Comparison of ENCODE assay signal across 17 cellular contexts in the genomic region with DNA sequence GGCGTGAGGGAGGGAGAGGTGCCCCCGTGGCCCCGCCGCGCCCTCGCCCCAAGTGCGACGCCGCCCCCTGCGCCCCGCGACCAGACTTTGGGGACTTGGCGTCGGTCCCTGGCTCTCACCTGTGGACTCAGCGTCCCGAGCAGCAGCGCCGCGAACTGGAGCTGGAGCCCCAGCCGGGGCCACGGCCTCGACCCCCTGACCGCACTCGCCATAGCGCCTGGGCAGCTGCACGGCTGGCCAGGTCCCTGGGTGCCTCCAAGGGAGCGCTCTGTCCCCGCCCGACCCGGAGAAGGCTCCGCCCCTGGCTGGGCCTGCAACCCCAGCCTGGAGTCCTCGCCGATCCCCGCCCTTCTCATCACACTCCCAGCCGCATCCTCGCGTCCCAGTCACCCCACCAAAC. TPM values are rescaled to one million over a fixed set of nuclear protein-coding genes. Genes with fewer than 3 reads are reported as not detected.
DNase-seq lines count a peak whose midpoint lies in the region; ATAC-seq and TF ChIP-seq lines count a peak whose summit lies in the region.
"Had no signal": no experiment of that assay in that cellular context is flagged by ENCODE, and none has a peak within 500 bp of the region (broad histone marks: within the 10 kb centered on the region; RNA-seq: fewer than 3 reads in every experiment).

Gene ERN2 (minus strand): TSS at position 247 of the 400 bp plus-strand sequence. CDS start 35 bp downstream, at position 212.

- H3K36me3 ChIP-seq in HUES48 (ENCODE audit: control insufficient read depth, insufficient read depth, low read length) (no peaks in the 10 kb centered on the region), mucosa of descending colon (ENCODE audit: low read depth) (no peaks in the 10 kb centered on the region), upper lobe of right lung (no peaks in the 10 kb centered on the region)
- H3K36me3 ChIP-seq: BE2C, heart left ventricle, left lung had no signal

- H3K4me1 ChIP-seq in HUES48 (ENCODE audit: control insufficient read depth, insufficient read depth, low read length) = no peaks in the 10 kb centered on the region
- no peaks in the 10 kb centered on the region for H3K4me1 ChIP-seq in mucosa of descending colon (ENCODE audit: low read depth)
- H3K4me1 ChIP-seq in upper lobe of right lung = no peaks in the 10 kb centered on the region
- H3K4me1 ChIP-seq: BE2C, left lung had no signal

- intact Hi-C loops in mucosa of descending colon (cut with DNase I, micrococcal nuclease) (no loop called here), upper lobe of right lung (cut with DNase I) (no loop called here)

- H3K9me3 ChIP-seq in HUES48 (ENCODE audit: control insufficient read depth, insufficient read depth, low read length) (no peaks in the 10 kb centered on the region), mucosa of descending colon (no peaks in the 10 kb centered on the region), upper lobe of right lung (no peaks in the 10 kb centered on the region)
- H3K9me3 ChIP-seq: BE2C had no signal

- ATAC-seq in esophagus mucosa (peak; percentile 54), mucosa of descending colon (peak; percentile 91), upper lobe of right lung (peak; percentile 21), HG02571 (IDR thresholded peaks at IDR 0.05; ENCODE audit: unreplicated experiment) (no peak), GM21723 (IDR thresholded peaks at IDR 0.05; ENCODE audit: unreplicated experiment) (no peak)
- ATAC-seq: heart left ventricle; left lung; naive thymus-derived CD4-positive, alpha-beta T cell; Panc1 had no signal

- no peak within 1 kb of the TSS for H3K9ac ChIP-seq in HUES48 (ENCODE audit: low read depth, low read length)

- TF ChIP-seq CTCF in mucosa of descending colon (IDR thresholded peaks at IDR 0.05) (no peak), upper lobe of right lung (IDR thresholded peaks at IDR 0.05) (no peak)

- peaks cover 26% of the 10 kb centered on the region for H3K27me3 ChIP-seq in HUES48 (ENCODE audit: control insufficient read depth, insufficient read depth, low read length)
- H3K27me3 ChIP-seq in upper lobe of right lung = peaks cover 65% of the 10 kb centered on the region

- peak within 1 kb of the TSS; percentile 54 for H3K4me3 ChIP-seq in HUES48 (ENCODE audit: low read depth, low read length)
- H3K4me3 ChIP-seq in mucosa of descending colon = peak within 1 kb of the TSS; percentile 30
- no peak within 1 kb of the TSS for H3K4me3 ChIP-seq in upper lobe of right lung
- H3K4me3 ChIP-seq: heart left ventricle, left lung had no signal

- peak; percentile 82 to 91 (median 86) for DNase-seq in mucosa of descending colon
- no peak for DNase-seq in upper lobe of right lung
- DNase-seq in stimulated activated naive CD4-positive, alpha-beta T cell (lab: John Stamatoyannopoulos, UW) = no peak
- DNase-seq: activated CD4-positive, alpha-beta T cell treated with anti-CD3 and anti-CD28 coated beads, Interleukin-2, amount 50 U/mL, for 1 hour; BE2C; heart left ventricle; Karpas-422; naive thymus-derived CD4-positive, alpha-beta T cell; NCI-H1105 treated with DMSO at 0.1 percent for 48 hours had no signal

- no peak within 1 kb of the TSS for H3K27ac ChIP-seq in HUES48 (ENCODE audit: low read depth, low read length)
- H3K27ac ChIP-seq in upper lobe of right lung = no peak within 1 kb of the TSS
- H3K27ac ChIP-seq: heart left ventricle, HL-60, left lung had no signal

RNA-seq across cellular contexts. Expression of gene ERN2, which starts in this region (rescaled TPM):
- 0.36 TPM for total RNA-seq in esophagus mucosa
- total RNA-seq in mucosa of descending colon = 100 to 1,000 TPM in 2 of 3 donors, 10 to 100 TPM in 1; 89.4 to 263 (median 154) TPM
- total RNA-seq in upper lobe of right lung = 0.29 TPM
- total RNA-seq: heart left ventricle; naive thymus-derived CD4-positive, alpha-beta T cell; subcutaneous adipose tissue had no signal

Comparison
In these comparisons a context has a peak if more than half of its experiments do, and no peak if none do; other contexts are left out.
1. RNA of gene ERN2 (total RNA-seq): 89.4 to 263 TPM in mucosa of descending colon; 0.36 TPM in esophagus mucosa (single experiment) and 0.29 TPM in upper lobe of right lung (single experiment); every median in the first group is over 10 times any median in the second.
2. Peak in ATAC-seq in esophagus mucosa; RNA of the gene not detected or under 1 TPM.
3. Peak in ATAC-seq in upper lobe of right lung; RNA of the gene not detected or under 1 TPM.
4. DNase-seq: peak in mucosa of descending colon (3 of 3); none in upper lobe of right lung (single experiment) and stimulated activated naive CD4-positive, alpha-beta T cell (0 of 6).